Comparison of ENCODE assay signal across 8 cellular contexts in genomic region chr5:42912184-42912766, GRCh38.
DNase-seq lines count a peak whose midpoint lies in the region; ATAC-seq and TF ChIP-seq lines count a peak whose summit lies in the region.

No MANE protein-coding gene starts in this region.

- ATAC-seq in RWPE2 (ENCODE audit: low read depth) (peak; percentile 61; the same call in 2 of the 3 replicates), HG03457 (IDR thresholded peaks at IDR 0.05; ENCODE audit: unreplicated experiment) (no peak)

- no peaks in the 10 kb centered on the region for H3K36me3 Mint-ChIP-seq in osteocyte (ENCODE audit: unreplicated experiment)

- no peak overlapping the region for H3K4me3 ChIP-seq in RWPE2 (ENCODE audit: severe bottlenecking)
- H3K4me3 ChIP-seq in brain microvascular endothelial cell (ENCODE audit: low read depth, low read length), result no peak overlapping the region
- H3K4me3 ChIP-seq in H7 (ENCODE audit: insufficient read depth, low read depth, low read length), result no peak overlapping the region

- H3K9me3 Mint-ChIP-seq in osteocyte (ENCODE audit: unreplicated experiment), result no peaks in the 10 kb centered on the region

- in situ Hi-C loops in Caki2 (cut with HindIII; ENCODE audit: low pct_unique_long_range_greater_than_20kb, low sequenced_read_pairs), result no loop called here
- in situ Hi-C loops in brain microvascular endothelial cell (cut with HindIII; ENCODE audit: low pct_ligation_motif_present, low sequenced_read_pairs), result no loop called here

- no peaks in the 10 kb centered on the region for H3K36me3 ChIP-seq in RWPE2 (ENCODE audit: low read depth)
- H3K36me3 ChIP-seq in brain microvascular endothelial cell (replicated peaks), result no peaks in the 10 kb centered on the region
- H3K36me3 ChIP-seq in H7 (replicated peaks; ENCODE audit: control insufficient read depth, insufficient read depth, low read length), result no peaks in the 10 kb centered on the region

- DNase-seq in Caki2 (ENCODE audit: low read depth) (peak; percentile 19), HT1080 (ENCODE audit: low read depth) (peak; percentile 50), RWPE2 (ENCODE audit: low spot score) (no peak), brain microvascular endothelial cell (peak; percentile 51), osteocyte (ENCODE audit: extremely low spot score, unreplicated experiment) (no peak), H7 (no peak), GM19238 (ENCODE audit: insufficient read length, low spot score) (no peak)

- peaks cover 10% of the 10 kb centered on the region for H3K27me3 Mint-ChIP-seq in osteocyte (ENCODE audit: unreplicated experiment)

- H3K27ac Mint-ChIP-seq in osteocyte (ENCODE audit: unreplicated experiment), result no peak overlapping the region

- H3K4me1 ChIP-seq in RWPE2 (ENCODE audit: insufficient read depth, poor library complexity, severe bottlenecking), result no peaks in the 10 kb centered on the region

- no peaks in the 10 kb centered on the region for H3K9me3 ChIP-seq in RWPE2 (ENCODE audit: severe bottlenecking)

- H3K4me3 Mint-ChIP-seq in osteocyte (ENCODE audit: unreplicated experiment), result no peak overlapping the region

- H3K4me1 Mint-ChIP-seq in osteocyte (ENCODE audit: unreplicated experiment), result peaks cover 10% of the 10 kb centered on the region

- H3K27ac ChIP-seq in RWPE2 (ENCODE audit: poor library complexity, severe bottlenecking) (no peak overlapping the region), brain microvascular endothelial cell (no peak overlapping the region)

- TF ChIP-seq CTCF in RWPE2 (IDR thresholded peaks at IDR 0.05; ENCODE audit: poor library complexity, severe bottlenecking), result peak; percentile 96
- TF ChIP-seq CTCF in brain microvascular endothelial cell (IDR thresholded peaks at IDR 0.05; ENCODE audit: low read depth, low read length, missing control alignments), result peak; percentile 79
- TF ChIP-seq CTCF in osteocyte (IDR thresholded peaks at IDR 0.05), result peak; percentile 68

- H3K27me3 ChIP-seq in RWPE2 (ENCODE audit: insufficient read depth, poor library complexity, severe bottlenecking) (peaks cover 11% of the 10 kb centered on the region), brain microvascular endothelial cell (replicated peaks) (peaks cover under 1% of the 10 kb centered on the region), H7 (ENCODE audit: control insufficient read depth, insufficient read depth, low read length) (peaks cover 13% of the 10 kb centered on the region)

Comparison
In these comparisons a context has a peak if more than half of its experiments do, and no peak if none do; other contexts are left out.
1. DNase-seq: peak in Caki2 (single experiment), HT1080 (single experiment) and brain microvascular endothelial cell (single experiment); none in RWPE2 (single experiment), osteocyte (single experiment), H7 (single experiment) and GM19238 (single experiment).
2. Peak in every context shown above with its lines, with median percentiles within 50 percentile points of each other: CTCF ChIP-seq.